ENCODE assay signal across 2 cellular contexts in genomic region chr19:49918089-49918488, GRCh38.
TF ChIP-seq lines count a peak whose summit lies in the region.

No MANE protein-coding gene starts in this region.

TF ChIP-seq in IMR-90, 13 proteins besides CTCF, POLR2A, EP300 and RAD21:
- no peak for TF ChIP-seq RFX5 (IDR thresholded peaks at IDR 0.05; ENCODE audit: low read depth, low read length)
- TF ChIP-seq MXI1 (IDR thresholded peaks at IDR 0.05; ENCODE audit: borderline replicate concordance, low read depth, low read length), result no peak
- TF ChIP-seq ELK1 (IDR thresholded peaks at IDR 0.05; ENCODE audit: borderline replicate concordance, low read depth, low read length), result no peak
- no peak for TF ChIP-seq CHD1 (IDR thresholded peaks at IDR 0.05; ENCODE audit: low read depth, low read length)

TF ChIP-seq in SK-N-SH treated with all-trans-retinoic acid at 6 μM for 48 hours, 23 proteins besides CTCF, POLR2A, EP300 and RAD21:
- TF ChIP-seq, protein P1, sequence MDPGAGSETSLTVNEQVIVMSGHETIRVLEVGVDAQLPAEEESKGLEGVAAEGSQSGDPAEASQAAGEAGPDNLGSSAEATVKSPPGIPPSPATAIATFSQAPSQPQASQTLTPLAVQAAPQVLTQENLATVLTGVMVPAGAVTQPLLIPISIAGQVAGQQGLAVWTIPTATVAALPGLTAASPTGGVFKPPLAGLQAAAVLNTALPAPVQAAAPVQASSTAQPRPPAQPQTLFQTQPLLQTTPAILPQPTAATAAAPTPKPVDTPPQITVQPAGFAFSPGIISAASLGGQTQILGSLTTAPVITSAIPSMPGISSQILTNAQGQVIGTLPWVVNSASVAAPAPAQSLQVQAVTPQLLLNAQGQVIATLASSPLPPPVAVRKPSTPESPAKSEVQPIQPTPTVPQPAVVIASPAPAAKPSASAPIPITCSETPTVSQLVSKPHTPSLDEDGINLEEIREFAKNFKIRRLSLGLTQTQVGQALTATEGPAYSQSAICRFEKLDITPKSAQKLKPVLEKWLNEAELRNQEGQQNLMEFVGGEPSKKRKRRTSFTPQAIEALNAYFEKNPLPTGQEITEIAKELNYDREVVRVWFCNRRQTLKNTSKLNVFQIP (CRISPR knock-in tag; IDR thresholded peaks at IDR 0.05; ENCODE audit: borderline replicate concordance, low read depth), result no peak
- TF ChIP-seq ZC3H10 (CRISPR knock-in tag; IDR thresholded peaks at IDR 0.05) (no peak), RARB (CRISPR knock-in tag; IDR thresholded peaks at IDR 0.05) (no peak), TOX (CRISPR knock-in tag; IDR thresholded peaks at IDR 0.05; ENCODE audit: borderline replicate concordance) (no peak), ZNF8 (CRISPR knock-in tag; IDR thresholded peaks at IDR 0.05) (no peak), ZFP30 (CRISPR knock-in tag; IDR thresholded peaks at IDR 0.05) (no peak), ISL1 (CRISPR knock-in tag; IDR thresholded peaks at IDR 0.05) (no peak), BACH2 (CRISPR knock-in tag; IDR thresholded peaks at IDR 0.05; ENCODE audit: borderline replicate concordance) (no peak), ZNF565 (CRISPR knock-in tag; conservative IDR thresholded peaks at IDR 0.05; ENCODE audit: low read depth) (no peak), PPARA (CRISPR knock-in tag; IDR thresholded peaks at IDR 0.05; ENCODE audit: borderline replicate concordance) (no peak), CSDC2 (CRISPR knock-in tag; IDR thresholded peaks at IDR 0.05) (no peak), ZFP3 (CRISPR knock-in tag; IDR thresholded peaks at IDR 0.05) (no peak), TSHZ2 (CRISPR knock-in tag; IDR thresholded peaks at IDR 0.05) (no peak)
- TF ChIP-seq, protein P2, sequence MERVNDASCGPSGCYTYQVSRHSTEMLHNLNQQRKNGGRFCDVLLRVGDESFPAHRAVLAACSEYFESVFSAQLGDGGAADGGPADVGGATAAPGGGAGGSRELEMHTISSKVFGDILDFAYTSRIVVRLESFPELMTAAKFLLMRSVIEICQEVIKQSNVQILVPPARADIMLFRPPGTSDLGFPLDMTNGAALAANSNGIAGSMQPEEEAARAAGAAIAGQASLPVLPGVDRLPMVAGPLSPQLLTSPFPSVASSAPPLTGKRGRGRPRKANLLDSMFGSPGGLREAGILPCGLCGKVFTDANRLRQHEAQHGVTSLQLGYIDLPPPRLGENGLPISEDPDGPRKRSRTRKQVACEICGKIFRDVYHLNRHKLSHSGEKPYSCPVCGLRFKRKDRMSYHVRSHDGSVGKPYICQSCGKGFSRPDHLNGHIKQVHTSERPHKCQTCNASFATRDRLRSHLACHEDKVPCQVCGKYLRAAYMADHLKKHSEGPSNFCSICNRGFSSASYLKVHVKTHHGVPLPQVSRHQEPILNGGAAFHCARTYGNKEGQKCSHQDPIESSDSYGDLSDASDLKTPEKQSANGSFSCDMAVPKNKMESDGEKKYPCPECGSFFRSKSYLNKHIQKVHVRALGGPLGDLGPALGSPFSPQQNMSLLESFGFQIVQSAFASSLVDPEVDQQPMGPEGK (CRISPR knock-in tag; IDR thresholded peaks at IDR 0.05; ENCODE audit: borderline replicate concordance), result no peak
